Comparison of ENCODE assay signal across 9 cellular contexts in genomic region chr10:69345402-69345801, GRCh38.
DNase-seq lines count a peak whose midpoint lies in the region; ATAC-seq and TF ChIP-seq lines count a peak whose summit lies in the region.
"Had no signal": no experiment of that assay in that cellular context is flagged by ENCODE, and none has a peak within 500 bp of the region (broad histone marks: within the 10 kb centered on the region; RNA-seq: fewer than 3 reads in every experiment).

No MANE protein-coding gene starts in this region.

- TF ChIP-seq CTCF in CD4-positive, alpha-beta T cell (IDR thresholded peaks at IDR 0.05), result no peak

- no peak overlapping the region for H2BK15ac ChIP-seq in mesendoderm (replicated peaks; ENCODE audit: low read depth)

- no peaks in the 10 kb centered on the region for H3K36me3 ChIP-seq in mesendoderm (ENCODE audit: control insufficient read depth, insufficient read depth, low read length)
- peaks cover 24% of the 10 kb centered on the region for H3K36me3 ChIP-seq in MG63

- H3K4ac ChIP-seq in mesendoderm (ENCODE audit: low read depth, low read length), result no peak overlapping the region

- H3K4me1 Mint-ChIP-seq in CD4-positive, alpha-beta T cell (ENCODE audit: low read depth), result peaks cover 87% of the 10 kb centered on the region

- H3K18ac ChIP-seq in mesendoderm (ENCODE audit: low read length), result no peak overlapping the region

- CTCF ChIA-PET in CD4-positive, alpha-beta T cell (lab: Charles Lee), result no interaction called here

- peak; percentile 7 for ATAC-seq in CD4-positive, alpha-beta T cell (ENCODE audit: poor library complexity)
- peak in 1 of 2 donors; percentile 23 for ATAC-seq in activated naive CD4-positive, alpha-beta T cell treated with anti-CD3 and anti-CD28 coated beads, Interleukin-2, amount 50 U/mL, for 72 hours

- intact Hi-C loops in CD4-positive, alpha-beta T cell (cut with DNase I, micrococcal nuclease), result loop anchor here in 1 of 2 experiments (2.0 kb wide), 3 partner anchors 13 to 27 kb away; no protein-coding TSS in a partner anchor

- H3K4me3 Mint-ChIP-seq in CD4-positive, alpha-beta T cell, result peak overlapping the region; percentile 28

- no peak overlapping the region for H4K5ac ChIP-seq in mesendoderm (ENCODE audit: low read length)

- WGBS in mesendoderm (ENCODE audit: extremely low coverage, insufficient coverage, low lambda C conversion rate), result no CpG with 5 or more reads among the region's 2 CpGs

- peaks cover 44% of the 10 kb centered on the region for H3K36me3 Mint-ChIP-seq in CD4-positive, alpha-beta T cell (ENCODE audit: low read depth)
- H3K36me3 Mint-ChIP-seq in activated naive CD4-positive, alpha-beta T cell treated with anti-CD3 and anti-CD28 coated beads, Interleukin-2, amount 50 U/mL, for 72 hours, result peaks cover 9 to 62% of the 10 kb centered on the region in 2 donors

- no peak overlapping the region for H2BK120ac ChIP-seq in mesendoderm (ENCODE audit: low read depth, low read length)

- no peaks in the 10 kb centered on the region for H3K27me3 Mint-ChIP-seq in CD4-positive, alpha-beta T cell

- H3K27ac Mint-ChIP-seq in CD4-positive, alpha-beta T cell, result peak overlapping the region; percentile 90
- H3K27ac Mint-ChIP-seq in activated naive CD4-positive, alpha-beta T cell treated with anti-CD3 and anti-CD28 coated beads, Interleukin-2, amount 50 U/mL, for 72 hours, result peak overlapping the region; percentile 35 to 88

- no peak overlapping the region for H3K9ac ChIP-seq in mesendoderm (ENCODE audit: low read length)

- no peak overlapping the region for H2AK5ac ChIP-seq in mesendoderm (ENCODE audit: low read length)

- H3K4me2 ChIP-seq in mesendoderm (ENCODE audit: low read length), result no peak overlapping the region

- H4K8ac ChIP-seq in mesendoderm (ENCODE audit: low read depth, low read length), result no peak overlapping the region

- H3K9me3 ChIP-seq in CD4-positive, alpha-beta T cell (ENCODE audit: control insufficient read depth, low read length), result no peaks in the 10 kb centered on the region
- no peaks in the 10 kb centered on the region for H3K9me3 ChIP-seq in MG63

- no peaks in the 10 kb centered on the region for H3K27me3 ChIP-seq in CD4-positive, alpha-beta T cell (ENCODE audit: control insufficient read depth, insufficient read depth, low read length)
- no peaks in the 10 kb centered on the region for H3K27me3 ChIP-seq in mesendoderm (ENCODE audit: insufficient read depth, low read length, poor library complexity)
- no peaks in the 10 kb centered on the region for H3K27me3 ChIP-seq in MG63

- H3K79me2 ChIP-seq in mesendoderm (ENCODE audit: control insufficient read depth, insufficient read depth, low read length), result peaks cover 75% of the 10 kb centered on the region

- H3K9me3 Mint-ChIP-seq in CD4-positive, alpha-beta T cell, result no peaks in the 10 kb centered on the region
- no peaks in the 10 kb centered on the region for H3K9me3 Mint-ChIP-seq in activated naive CD4-positive, alpha-beta T cell treated with anti-CD3 and anti-CD28 coated beads, Interleukin-2, amount 50 U/mL, for 72 hours

- peak overlapping the region; percentile 20 for H2BK5ac ChIP-seq in mesendoderm (ENCODE audit: low read length)

- H3K27ac ChIP-seq in CD4-positive, alpha-beta T cell (ENCODE audit: low read depth, low read length), result peak overlapping the region; percentile 69
- H3K27ac ChIP-seq in mesendoderm (ENCODE audit: low read depth, low read length), result peak overlapping the region; percentile 47

- POLR2A ChIA-PET in CD4-positive, alpha-beta T cell (lab: Charles Lee), result interaction anchor here (0.8 to 1.8 kb wide), 8 partner anchors 8 to 63 kb away, joined by 3 to 30 read pairs (median 3); no protein-coding TSS in a partner anchor

- H3K4me3 ChIP-seq in mesendoderm (ENCODE audit: low read length) (no peak overlapping the region), MG63 (no peak overlapping the region)

- H3K23ac ChIP-seq in mesendoderm (ENCODE audit: low read length), result no peak overlapping the region

- peaks cover 18% of the 10 kb centered on the region for H3K4me1 ChIP-seq in mesendoderm (ENCODE audit: control insufficient read depth, low read depth, low read length)

- H3K79me1 ChIP-seq in mesendoderm (ENCODE audit: low read length), result peaks cover 25% of the 10 kb centered on the region

- H3K56ac ChIP-seq in mesendoderm (ENCODE audit: low read length), result peak overlapping the region; percentile 45

- DNase-seq in CD4-positive, alpha-beta T cell, result no peak
- DNase-seq in NCI-H1105 treated with DMSO at 0.1 percent for 48 hours (lab: John Stamatoyannopoulos, UW), result peak; percentile 90
- DNase-seq in activated naive CD4-positive, alpha-beta T cell treated with anti-CD3 and anti-CD28 coated beads, Interleukin-2, amount 50 U/mL, for 72 hours (ENCODE audit: low spot score in 2 of 2), result no peak
- DNase-seq in mesendoderm, result no peak
- no peak for DNase-seq in MG63
- no peak for DNase-seq in NCI-H128 (lab: John Stamatoyannopoulos, UW; ENCODE audit: unreplicated experiment)
- DNase-seq in NCI-H82 treated with DMSO at 0.1 percent for 48 hours (lab: John Stamatoyannopoulos, UW; ENCODE audit: unreplicated experiment), result no peak
- DNase-seq in stimulated activated CD4-positive, alpha-beta T cell treated with anti-CD3 and anti-CD28 coated beads, Interleukin-4, amount 100 ng/mL, for 4 hours, result no peak
- DNase-seq: kidney glomerular epithelial cell had no signal
